8 cellular contexts compared by ENCODE assay signal in genomic region chr2:73233932-73234832, GRCh38. TPM values are rescaled to one million over a fixed set of nuclear protein-coding genes. Genes with fewer than 3 reads are reported as not detected.
A peak's percentile ranks its signal among the peaks of the same experiment; 100 is the strongest.
DNase-seq lines count a peak whose midpoint lies in the region; ATAC-seq and TF ChIP-seq lines count a peak whose summit lies in the region.

CCT7 (plus strand) TSS chr2:73234308; CDS start chr2:73234379, 71 bp downstream.

- no peaks in the 10 kb centered on the region for H3K4me1 ChIP-seq in BE2C

- peak within 1 kb of the TSS; percentile 96 for H3K27ac ChIP-seq in layer of hippocampus (ENCODE audit: low read depth, low read length)

- H3K27me3 ChIP-seq in BE2C (no peaks in the 10 kb centered on the region), layer of hippocampus (ENCODE audit: control insufficient read depth, insufficient read depth, low read length) (no peaks in the 10 kb centered on the region)

- H3K9me3 ChIP-seq in BE2C = no peaks in the 10 kb centered on the region

- TF ChIP-seq CTCF in BE2C (IDR thresholded peaks at IDR 0.05; ENCODE audit: low read depth, low read length) = no peak
- no peak for TF ChIP-seq CTCF in choroid plexus epithelial cell (conservative IDR thresholded peaks at IDR 0.05; ENCODE audit: low read depth, low read length)

- DNase-seq in BE2C (peak; percentile 78), GM19240 (ENCODE audit: insufficient read length, low spot score) (peak; percentile 73), NCI-H524 treated with DMSO at 0.1 percent for 48 hours (lab: John Stamatoyannopoulos, UW) (peak; percentile 64), choroid plexus epithelial cell (ENCODE audit: low read depth) (peak; percentile 94)
- DNase-seq in activated CD4-positive, alpha-beta T cell treated with anti-CD3 and anti-CD28 coated beads for 4 hours = peak; percentile 85 to 86
- DNase-seq in stimulated activated CD4-positive, alpha-beta T cell treated with anti-CD3 and anti-CD28 coated beads, Interleukin-1b, Interleukin-23, amount 100 ng/mL, for 24 hours (ENCODE audit: low read depth in 4 of 4, low spot score in 1 of 4) = peak; percentile 65 to 77 (median 76)

- peaks cover 4% of the 10 kb centered on the region; the same call in 1 of the 2 replicates for H3K36me3 ChIP-seq in BE2C

- peak; percentile 45 for ATAC-seq in HG03457 (IDR thresholded peaks at IDR 0.05; ENCODE audit: unreplicated experiment)

- H3K4me3 ChIP-seq in BE2C (ENCODE audit: low read depth, low read length) (peak within 1 kb of the TSS; percentile 84), choroid plexus epithelial cell (ENCODE audit: low read depth, low read length) (peak within 1 kb of the TSS; percentile 96)

RNA-seq across cellular contexts. Expression of gene CCT7, which starts in this region (rescaled TPM):
- polyA plus RNA-seq in BE2C (2012; ENCODE audit: insufficient read depth, insufficient read length, low read depth) = 345 TPM

Comparison
In these comparisons a context has a peak if more than half of its experiments do, and no peak if none do; other contexts are left out.
1. Peak in every context shown above with its lines: DNase-seq, ATAC-seq, H3K4me3 ChIP-seq and H3K27ac ChIP-seq.